Comparison of ENCODE assay signal across 8 cellular contexts in the genomic region with DNA sequence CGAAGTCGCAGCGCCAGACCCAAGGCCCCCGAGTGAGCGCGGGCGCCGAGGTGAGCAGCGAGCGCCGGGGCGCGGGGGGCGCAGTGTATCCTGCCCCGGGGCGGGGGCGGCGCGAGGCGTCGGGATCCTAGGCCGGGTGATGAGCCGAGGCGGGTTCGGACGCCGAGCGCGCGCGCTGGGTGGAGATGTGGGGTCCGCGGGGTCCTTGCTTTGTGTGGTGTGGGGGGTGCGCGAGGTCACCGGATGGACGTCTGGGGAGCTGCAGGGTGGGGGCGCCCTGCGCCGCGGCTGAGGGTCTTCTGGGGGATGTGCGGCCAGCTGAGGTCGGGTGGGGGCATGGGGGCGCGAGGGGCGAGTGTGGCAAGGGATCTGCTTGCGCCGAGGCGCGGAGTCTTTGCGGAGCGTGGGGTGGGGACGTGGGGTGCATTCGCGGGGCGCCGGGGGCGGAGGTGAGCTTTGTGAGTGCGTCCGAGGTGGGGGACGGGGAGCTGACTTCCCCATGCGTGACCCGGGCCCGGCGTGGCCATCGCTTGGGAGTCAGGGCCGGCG. TPM values are rescaled to one million over a fixed set of nuclear protein-coding genes. Genes with fewer than 3 reads are reported as not detected.
DNase-seq lines count a peak whose midpoint lies in the region; ATAC-seq and TF ChIP-seq lines count a peak whose summit lies in the region.

No MANE protein-coding gene starts in this region.

- DNase-seq in cerebellum (ENCODE audit: low spot score) (peak; percentile 29), middle frontal gyrus (ENCODE audit: extremely low spot score, low spot score) (no peak)
- peak; percentile 19 to 64 (median 56) for DNase-seq in stimulated activated naive CD4-positive, alpha-beta T cell (lab: John Stamatoyannopoulos, UW)

- TF ChIP-seq RAD21 in liver (IDR thresholded peaks at IDR 0.05), result no peak

- no peaks in the 10 kb centered on the region for H3K36me3 ChIP-seq in liver (ENCODE audit: control insufficient read depth in 4 of 4, insufficient read depth in 3 of 4, low read depth in 1 of 4, low read length in 3 of 4)

- H3K27me3 Mint-ChIP-seq in T-helper 1 cell treated with Interleukin-12 subunit alpha and Interleukin-12 subunit beta and Interleukin-4 antibody, amounts not matched to agents 30 μg/mL and 1 μg/mL, for 36 hours (ENCODE audit: low read depth), result peaks cover 16% of the 10 kb centered on the region

- H3K36me3 Mint-ChIP-seq in T-helper 1 cell treated with Interleukin-12 subunit alpha and Interleukin-12 subunit beta and Interleukin-4 antibody, amounts not matched to agents 30 μg/mL and 1 μg/mL, for 36 hours (ENCODE audit: low read depth), result peaks cover 3% of the 10 kb centered on the region

- ATAC-seq in GM18498 (IDR thresholded peaks at IDR 0.05; ENCODE audit: unreplicated experiment), result peak; percentile 21
- peak; percentile 18 for ATAC-seq in HG02623 (IDR thresholded peaks at IDR 0.05; ENCODE audit: unreplicated experiment)
- no peak for ATAC-seq in HG02870 (IDR thresholded peaks at IDR 0.05; ENCODE audit: unreplicated experiment)

- H3K9me3 Mint-ChIP-seq in T-helper 1 cell treated with Interleukin-12 subunit alpha and Interleukin-12 subunit beta and Interleukin-4 antibody, amounts not matched to agents 30 μg/mL and 1 μg/mL, for 36 hours, result no peaks in the 10 kb centered on the region

- H3K4me3 ChIP-seq in liver (ENCODE audit: low read depth in 1 of 3, low read length in 3 of 3), result peak overlapping the region; percentile 29 to 85 (median 54)

- no peak for TF ChIP-seq CTCF in liver (IDR thresholded peaks at IDR 0.05; ENCODE audit: low read depth, low read length, missing input control)

- H3K9me3 ChIP-seq in liver (ENCODE audit: control insufficient read depth in 4 of 4, low read length in 3 of 4), result no peaks in the 10 kb centered on the region

- WGBS in liver, result under 1% methylated on average over 68 of the region's 68 CpGs

- H3K4me3 Mint-ChIP-seq in T-helper 1 cell treated with Interleukin-12 subunit alpha and Interleukin-12 subunit beta and Interleukin-4 antibody, amounts not matched to agents 30 μg/mL and 1 μg/mL, for 36 hours, result peak overlapping the region; percentile 87

- H3K4me1 Mint-ChIP-seq in T-helper 1 cell treated with Interleukin-12 subunit alpha and Interleukin-12 subunit beta and Interleukin-4 antibody, amounts not matched to agents 30 μg/mL and 1 μg/mL, for 36 hours (ENCODE audit: low read depth), result peaks cover 22% of the 10 kb centered on the region

- no peaks in the 10 kb centered on the region for H3K27me3 ChIP-seq in liver (ENCODE audit: control insufficient read depth in 4 of 4, insufficient read depth in 4 of 4, low read length in 3 of 4)

- H3K4me1 ChIP-seq in liver (ENCODE audit: control insufficient read depth in 4 of 4, insufficient read depth in 4 of 4, low read length in 3 of 4), result peaks cover 4 to 19% (median 7%) of the 10 kb centered on the region in 4 donors

- H3K9ac ChIP-seq in liver (ENCODE audit: low read depth in 1 of 2, low read length in 2 of 2), result peak overlapping the region in 1 of 2 donors; percentile 73

- peak overlapping the region; percentile 71 for H3K27ac Mint-ChIP-seq in T-helper 1 cell treated with Interleukin-12 subunit alpha and Interleukin-12 subunit beta and Interleukin-4 antibody, amounts not matched to agents 30 μg/mL and 1 μg/mL, for 36 hours

- H3K27ac ChIP-seq in liver (ENCODE audit: low read depth in 1 of 2, low read length in 2 of 2), result peak overlapping the region; percentile 62 to 91

TF ChIP-seq in liver, 16 proteins besides CTCF, POLR2A, EP300 and RAD21:
- no peak for TF ChIP-seq YY1 (IDR thresholded peaks at IDR 0.05)
- TF ChIP-seq, protein P1, sequence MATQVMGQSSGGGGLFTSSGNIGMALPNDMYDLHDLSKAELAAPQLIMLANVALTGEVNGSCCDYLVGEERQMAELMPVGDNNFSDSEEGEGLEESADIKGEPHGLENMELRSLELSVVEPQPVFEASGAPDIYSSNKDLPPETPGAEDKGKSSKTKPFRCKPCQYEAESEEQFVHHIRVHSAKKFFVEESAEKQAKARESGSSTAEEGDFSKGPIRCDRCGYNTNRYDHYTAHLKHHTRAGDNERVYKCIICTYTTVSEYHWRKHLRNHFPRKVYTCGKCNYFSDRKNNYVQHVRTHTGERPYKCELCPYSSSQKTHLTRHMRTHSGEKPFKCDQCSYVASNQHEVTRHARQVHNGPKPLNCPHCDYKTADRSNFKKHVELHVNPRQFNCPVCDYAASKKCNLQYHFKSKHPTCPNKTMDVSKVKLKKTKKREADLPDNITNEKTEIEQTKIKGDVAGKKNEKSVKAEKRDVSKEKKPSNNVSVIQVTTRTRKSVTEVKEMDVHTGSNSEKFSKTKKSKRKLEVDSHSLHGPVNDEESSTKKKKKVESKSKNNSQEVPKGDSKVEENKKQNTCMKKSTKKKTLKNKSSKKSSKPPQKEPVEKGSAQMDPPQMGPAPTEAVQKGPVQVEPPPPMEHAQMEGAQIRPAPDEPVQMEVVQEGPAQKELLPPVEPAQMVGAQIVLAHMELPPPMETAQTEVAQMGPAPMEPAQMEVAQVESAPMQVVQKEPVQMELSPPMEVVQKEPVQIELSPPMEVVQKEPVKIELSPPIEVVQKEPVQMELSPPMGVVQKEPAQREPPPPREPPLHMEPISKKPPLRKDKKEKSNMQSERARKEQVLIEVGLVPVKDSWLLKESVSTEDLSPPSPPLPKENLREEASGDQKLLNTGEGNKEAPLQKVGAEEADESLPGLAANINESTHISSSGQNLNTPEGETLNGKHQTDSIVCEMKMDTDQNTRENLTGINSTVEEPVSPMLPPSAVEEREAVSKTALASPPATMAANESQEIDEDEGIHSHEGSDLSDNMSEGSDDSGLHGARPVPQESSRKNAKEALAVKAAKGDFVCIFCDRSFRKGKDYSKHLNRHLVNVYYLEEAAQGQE (IDR thresholded peaks at IDR 0.05), result no peak
- no peak for TF ChIP-seq FOXA2 (IDR thresholded peaks at IDR 0.05)
- no peak for TF ChIP-seq EGR1 (IDR thresholded peaks at IDR 0.05; ENCODE audit: low read depth in 2 of 2)
- TF ChIP-seq, protein P2, sequence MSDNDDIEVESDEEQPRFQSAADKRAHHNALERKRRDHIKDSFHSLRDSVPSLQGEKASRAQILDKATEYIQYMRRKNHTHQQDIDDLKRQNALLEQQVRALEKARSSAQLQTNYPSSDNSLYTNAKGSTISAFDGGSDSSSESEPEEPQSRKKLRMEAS (IDR thresholded peaks at IDR 0.05), result no peak

RNA-seq across cellular contexts. Expression of a gene that starts 0.6 kb away (rescaled TPM):
- 23.0 TPM for total RNA-seq in cerebellum
- total RNA-seq in liver, result 1 to 10 TPM; 5.8 to 7.6 TPM
- polyA plus RNA-seq in liver, result 1 to 10 TPM in 1 of 2 donors, under 1 TPM in 1; 0.57 to 4.7 TPM
